ENCODE assay signal across 23 cellular contexts in genomic region chr1:164961714-164962113, GRCh38.
DNase-seq lines count a peak whose midpoint lies in the region; ATAC-seq, FAIRE-seq and TF ChIP-seq lines count a peak whose summit lies in the region.
"Had no signal": no experiment of that assay in that cellular context is flagged by ENCODE, and none has a peak within 500 bp of the region (broad histone marks: within the 10 kb centered on the region; RNA-seq: fewer than 3 reads in every experiment).

No MANE protein-coding gene starts in this region.

- H3K4me3 ChIP-seq in PC-3 (ENCODE audit: low read length), result no peak overlapping the region
- no peak overlapping the region for H3K4me3 ChIP-seq in mammary epithelial cell (replicated peaks in 1 of 3; ENCODE audit: insufficient read depth in 1 of 3, low read depth in 2 of 3, low read length in 3 of 3)
- no peak overlapping the region for H3K4me3 ChIP-seq in Caco-2 (ENCODE audit: low read depth, low read length)
- H3K4me3 ChIP-seq: BLaER1, GM23338 had no signal

- peaks cover 16% of the 10 kb centered on the region for H3K27me3 ChIP-seq in PC-3 (ENCODE audit: low read length)
- no peaks in the 10 kb centered on the region for H3K27me3 ChIP-seq in mammary epithelial cell (ENCODE audit: insufficient read depth, low read length)
- no peaks in the 10 kb centered on the region for H3K27me3 ChIP-seq in foreskin keratinocyte
- no peaks in the 10 kb centered on the region for H3K27me3 ChIP-seq in Caco-2 (replicated peaks; ENCODE audit: control insufficient read depth, insufficient read depth, low read length)
- H3K27me3 ChIP-seq: BLaER1 had no signal

- TF ChIP-seq CTCF in PC-3 (conservative IDR thresholded peaks at IDR 0.05; ENCODE audit: low read depth, low read length) (no peak), mammary epithelial cell (conservative IDR thresholded peaks at IDR 0.05 in 1 of 2, IDR thresholded peaks at IDR 0.05 in 1 of 2; ENCODE audit: extremely low read depth in 1 of 2, insufficient read depth in 1 of 2, low read depth in 1 of 2, low read length in 2 of 2) (no peak), foreskin keratinocyte (conservative IDR thresholded peaks at IDR 0.05) (no peak), Caco-2 (IDR thresholded peaks at IDR 0.05; ENCODE audit: insufficient read depth in 1 of 2, low read depth in 1 of 2, low read length in 1 of 2, severe bottlenecking in 1 of 2, unreplicated experiment in 1 of 2) (no peak)

- H3K27me3 Mint-ChIP-seq in Caco-2 (ENCODE audit: insufficient read depth, unreplicated experiment), result peaks cover 21% of the 10 kb centered on the region
- H3K27me3 Mint-ChIP-seq: CD4-positive, alpha-beta memory T cell had no signal

- no peak overlapping the region for H3K27ac Mint-ChIP-seq in Caco-2 (ENCODE audit: unreplicated experiment)
- H3K27ac Mint-ChIP-seq: CD14-positive monocyte; CD4-positive, alpha-beta memory T cell; GM23338; HFFc6 had no signal

- H3K9me2 ChIP-seq in PC-3 (replicated peaks; ENCODE audit: low read length), result no peaks in the 10 kb centered on the region

- no peaks in the 10 kb centered on the region for H3F3A ChIP-seq in PC-3 (ENCODE audit: low read length, unreplicated experiment)

- POLR2A ChIA-PET in PC-3 (lab: Charles Lee; ENCODE audit: unreplicated experiment), result no interaction called here
- POLR2A ChIA-PET in Caco-2 (lab: Charles Lee), result no interaction called here

- ATAC-seq in PC-3 (no peak), foreskin keratinocyte (peak; percentile 68)
- ATAC-seq: GM23338, HCT116 had no signal

- no peaks in the 10 kb centered on the region for H3K36me3 Mint-ChIP-seq in Caco-2 (ENCODE audit: insufficient read depth, unreplicated experiment)
- H3K36me3 Mint-ChIP-seq: CD14-positive monocyte; CD4-positive, alpha-beta memory T cell had no signal

- no peak for TF ChIP-seq POLR2A in H54 (IDR thresholded peaks at IDR 0.05; ENCODE audit: low read depth, low read length)

- H3K79me2 ChIP-seq in PC-3 (ENCODE audit: low read length), result no peaks in the 10 kb centered on the region
- H3K79me2 ChIP-seq in mammary epithelial cell (ENCODE audit: insufficient read depth, low read length), result no peaks in the 10 kb centered on the region

- no peaks in the 10 kb centered on the region for H3K9me3 Mint-ChIP-seq in Caco-2 (ENCODE audit: unreplicated experiment)
- H3K9me3 Mint-ChIP-seq: GM23338 had no signal

- intact Hi-C loops in PC-3 (cut with micrococcal nuclease) (no loop called here), mammary epithelial cell (cut with micrococcal nuclease) (no loop called here), posterior vena cava (cut with DNase I) (no loop called here), Caco-2 (cut with micrococcal nuclease; ENCODE audit: unreplicated experiment) (no loop called here)

- H3K4me2 ChIP-seq in PC-3 (ENCODE audit: low read length) (no peak overlapping the region), mammary epithelial cell (ENCODE audit: insufficient read depth, low read depth, low read length) (no peak overlapping the region)
- H3K4me2 ChIP-seq: BLaER1, GM23338 had no signal

- no peaks in the 10 kb centered on the region for H4K20me1 ChIP-seq in PC-3 (ENCODE audit: low read length)
- H4K20me1 ChIP-seq in mammary epithelial cell (ENCODE audit: insufficient read depth, low read length), result no peaks in the 10 kb centered on the region
- H4K20me1 ChIP-seq: BLaER1 had no signal

- H3K36me3 ChIP-seq in PC-3 (ENCODE audit: low read depth, low read length), result no peaks in the 10 kb centered on the region
- no peaks in the 10 kb centered on the region for H3K36me3 ChIP-seq in mammary epithelial cell (ENCODE audit: insufficient read depth, low read length)
- no peaks in the 10 kb centered on the region for H3K36me3 ChIP-seq in Caco-2 (ENCODE audit: control insufficient read depth, insufficient read depth, low read length)
- H3K36me3 ChIP-seq: BLaER1 had no signal

- H3K9me3 ChIP-seq in PC-3 (ENCODE audit: low read length), result no peaks in the 10 kb centered on the region
- no peaks in the 10 kb centered on the region for H3K9me3 ChIP-seq in mammary epithelial cell (replicated peaks; ENCODE audit: insufficient read depth, low read length)
- no peaks in the 10 kb centered on the region for H3K9me3 ChIP-seq in Caco-2
- H3K9me3 ChIP-seq: BLaER1 had no signal

- H3K4me1 ChIP-seq in PC-3 (ENCODE audit: insufficient read depth, low read length) (no peaks in the 10 kb centered on the region), mammary epithelial cell (ENCODE audit: insufficient read depth, low read length) (no peaks in the 10 kb centered on the region), foreskin keratinocyte (no peaks in the 10 kb centered on the region), Caco-2 (no peaks in the 10 kb centered on the region)
- H3K4me1 ChIP-seq: BLaER1 had no signal

- peak; percentile 9 for DNase-seq in H54 (ENCODE audit: insufficient read length, low spot score)
- peak; percentile 42 for DNase-seq in PC-3
- DNase-seq in mammary epithelial cell, result peak; percentile 1
- DNase-seq in foreskin keratinocyte, result peak in 1 of 2 donors; percentile 23
- DNase-seq in posterior vena cava (ENCODE audit: low spot score), result no peak
- no peak for DNase-seq in AG08396 (ENCODE audit: low spot score)
- no peak for DNase-seq in NCI-H1105 treated with DMSO at 0.1 percent for 48 hours (lab: John Stamatoyannopoulos, UW)
- no peak for DNase-seq in Caco-2
- DNase-seq: Calu3; CD4-positive, alpha-beta memory T cell; DMS79 treated with DMSO at 0.1 percent for 48 hours; EL; H7; HFFc6; KG1 had no signal

- CTCF ChIA-PET in PC-3 (lab: Charles Lee), result no interaction called here
- CTCF ChIA-PET in mammary epithelial cell (lab: Charles Lee; ENCODE audit: low non-redundant PET), result no interaction called here
- CTCF ChIA-PET in Caco-2 (lab: Charles Lee), result no interaction called here

- FAIRE-seq in H54 (lab: Jason Lieb, UNC), result no peak
- FAIRE-seq: A204.1, G401.6, GM12891, GM19239 had no signal

- WGBS in mammary epithelial cell (ENCODE audit: low coverage, missing lambda C conversion rate), result 21% methylated on average over 2 of the region's 2 CpGs

- no peak overlapping the region for H3K27ac ChIP-seq in PC-3 (ENCODE audit: low read length)
- no peak overlapping the region for H3K27ac ChIP-seq in mammary epithelial cell (ENCODE audit: insufficient read depth, low read depth, low read length)
- no peak overlapping the region for H3K27ac ChIP-seq in foreskin keratinocyte
- H3K27ac ChIP-seq: BLaER1 had no signal

- no TSS peak for BruUV-seq in PC-3 (replicated peaks; lab: Mats Ljungman, UMichigan)
- BruUV-seq in mammary epithelial cell (replicated peaks; lab: Mats Ljungman, UMichigan), result no TSS peak
- BruUV-seq in Caco-2 (replicated peaks; lab: Mats Ljungman, UMichigan), result no TSS peak

- H3K4me3 Mint-ChIP-seq in Caco-2 (ENCODE audit: unreplicated experiment), result no peak overlapping the region
- H3K4me3 Mint-ChIP-seq: CD14-positive monocyte; CD4-positive, alpha-beta memory T cell; GM23338; HFFc6 had no signal

- dilution Hi-C loops in mammary epithelial cell (cut with HindIII; ENCODE audit: low sequenced_read_pairs), result no loop called here

- in situ Hi-C loops in mammary epithelial cell (cut with MboI; ENCODE audit: low sequenced_read_pairs in 2 of 2), result no loop called here

- H2AFZ ChIP-seq in PC-3 (ENCODE audit: low read length) (no peak overlapping the region), mammary epithelial cell (ENCODE audit: low read depth, low read length) (no peak overlapping the region)

- H3K4me1 Mint-ChIP-seq in Caco-2 (ENCODE audit: low read depth, unreplicated experiment), result no peaks in the 10 kb centered on the region
- H3K4me1 Mint-ChIP-seq: CD14-positive monocyte; CD4-positive, alpha-beta memory T cell; GM23338 had no signal

- H3K9ac ChIP-seq in PC-3 (ENCODE audit: low read length), result no peak overlapping the region
- H3K9ac ChIP-seq in mammary epithelial cell (ENCODE audit: insufficient read depth, low read length), result no peak overlapping the region
- H3K9ac ChIP-seq: BLaER1 had no signal

Comparison
In these comparisons a context has a peak if more than half of its experiments do, and no peak if none do; other contexts are left out.
1. DNase-seq: peak in H54 (single experiment), PC-3 (single experiment) and mammary epithelial cell (single experiment); none in posterior vena cava (single experiment), AG08396 (single experiment), NCI-H1105 treated with DMSO at 0.1 percent for 48 hours (single experiment) and Caco-2 (0 of 2).